Comparison of ENCODE assay signal across 15 cellular contexts in the genomic region with DNA sequence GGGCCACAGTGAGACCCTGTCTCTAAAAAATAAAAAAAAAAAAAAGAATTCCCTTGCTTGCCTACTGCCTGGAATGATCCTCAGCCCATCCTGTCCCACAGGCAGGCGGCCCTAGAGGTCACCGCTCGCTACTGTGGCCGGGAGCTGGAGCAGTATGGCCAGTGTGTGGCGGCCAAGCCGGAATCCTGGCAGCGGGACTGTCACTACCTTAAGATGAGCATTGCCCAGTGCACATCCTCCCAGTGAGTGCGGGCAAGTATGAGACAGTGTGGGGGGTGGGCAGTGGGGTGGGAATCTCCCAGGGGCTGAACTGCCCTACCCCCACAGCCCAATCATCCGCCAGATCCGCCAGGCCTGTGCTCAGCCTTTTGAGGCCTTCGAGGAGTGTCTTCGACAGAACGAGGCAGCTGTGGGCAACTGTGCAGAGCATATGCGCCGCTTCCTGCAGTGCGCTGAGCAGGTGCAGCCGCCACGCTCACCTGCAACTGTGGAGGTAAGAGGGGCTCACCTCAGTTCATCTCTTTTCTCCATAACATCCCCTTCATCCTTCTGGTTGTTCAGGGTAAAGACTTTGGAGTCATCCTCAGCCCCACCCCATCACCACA. TPM values are rescaled to one million over a fixed set of nuclear protein-coding genes. Genes with fewer than 3 reads are reported as not detected.
DNase-seq lines count a peak whose midpoint lies in the region; ATAC-seq and TF ChIP-seq lines count a peak whose summit lies in the region.
"Had no signal": no experiment of that assay in that cellular context is flagged by ENCODE, and none has a peak within 500 bp of the region (broad histone marks: within the 10 kb centered on the region; RNA-seq: fewer than 3 reads in every experiment).

No MANE protein-coding gene starts in this region.

- no peak for ATAC-seq in activated T-cell treated with anti-CD3 and anti-CD28 coated beads, Interleukin-2, amount 50 U/mL, for 72 hours (replicated peaks in 1 of 2)
- no peak for ATAC-seq in effector memory CD8-positive, alpha-beta T cell (replicated peaks)
- ATAC-seq in stimulated activated effector memory CD8-positive, alpha-beta T cell treated with anti-CD3 and anti-CD28 coated beads, Interleukin-12 subunit alpha, Interleukin-12 subunit beta, amount 100 ng/mL, for 72 hours, result no peak
- ATAC-seq in foreskin keratinocyte, result no peak

- POLR2A ChIA-PET in RWPE1 (lab: Yijun Ruan, JAX; ENCODE audit: low non-redundant PET), result interaction anchor here (0.7 kb wide), 1 partner anchor 41 kb away, joined by 3 read pairs; no protein-coding TSS in a partner anchor

- H3K4me1 ChIP-seq in foreskin keratinocyte, result peaks cover 7% of the 10 kb centered on the region

- peak overlapping the region; percentile 95 to 96 for H3K4me3 Mint-ChIP-seq in activated T-cell treated with anti-CD3 and anti-CD28 coated beads, Interleukin-2, amount 50 U/mL, for 72 hours
- peak overlapping the region; percentile 63 to 97 for H3K4me3 Mint-ChIP-seq in effector memory CD8-positive, alpha-beta T cell
- peak overlapping the region; percentile 95 for H3K4me3 Mint-ChIP-seq in stimulated activated effector memory CD8-positive, alpha-beta T cell treated with anti-CD3 and anti-CD28 coated beads, Interleukin-12 subunit alpha, Interleukin-12 subunit beta, amount 100 ng/mL, for 72 hours

- no peaks in the 10 kb centered on the region for H3K27me3 ChIP-seq in foreskin keratinocyte
- H3K27me3 ChIP-seq: sigmoid colon, SJSA1, vagina had no signal

- H3K9me3 Mint-ChIP-seq in activated T-cell treated with anti-CD3 and anti-CD28 coated beads, Interleukin-2, amount 50 U/mL, for 72 hours, result peaks cover 0 to 3% of the 10 kb centered on the region in 2 donors
- no peaks in the 10 kb centered on the region for H3K9me3 Mint-ChIP-seq in effector memory CD8-positive, alpha-beta T cell
- no peaks in the 10 kb centered on the region for H3K9me3 Mint-ChIP-seq in stimulated activated effector memory CD8-positive, alpha-beta T cell treated with anti-CD3 and anti-CD28 coated beads, Interleukin-12 subunit alpha, Interleukin-12 subunit beta, amount 100 ng/mL, for 72 hours

- peaks cover 13 to 18% of the 10 kb centered on the region in 2 donors for H3K36me3 Mint-ChIP-seq in activated T-cell treated with anti-CD3 and anti-CD28 coated beads, Interleukin-2, amount 50 U/mL, for 72 hours (ENCODE audit: insufficient read depth in 2 of 2)
- peaks cover 31% of the 10 kb centered on the region for H3K36me3 Mint-ChIP-seq in effector memory CD8-positive, alpha-beta T cell (ENCODE audit: insufficient read depth)
- H3K36me3 Mint-ChIP-seq in stimulated activated effector memory CD8-positive, alpha-beta T cell treated with anti-CD3 and anti-CD28 coated beads, Interleukin-12 subunit alpha, Interleukin-12 subunit beta, amount 100 ng/mL, for 72 hours, result peaks cover 38% of the 10 kb centered on the region

- no peak for DNase-seq in activated T-cell treated with anti-CD3 and anti-CD28 coated beads, Interleukin-2, amount 50 U/mL, for 72 hours
- DNase-seq in activated T-cell treated with anti-CD3 and anti-CD28 coated beads, Interleukin-2, amount 50 U/mL, for 48 hours, result no peak
- DNase-seq in RWPE1 (ENCODE audit: low spot score) (no peak), foreskin keratinocyte (no peak), HT-29 (ENCODE audit: low spot score) (no peak), erythroblast (lab: John Stamatoyannopoulos, UW) (no peak)
- no peak for DNase-seq in effector memory CD8-positive, alpha-beta T cell
- no peak for DNase-seq in stimulated activated effector memory CD8-positive, alpha-beta T cell treated with anti-CD3 and anti-CD28 coated beads, Interleukin-12 subunit alpha, Interleukin-12 subunit beta, amount 100 ng/mL, for 72 hours (ENCODE audit: low spot score in 2 of 2)
- DNase-seq: activated effector memory CD4-positive, alpha-beta T cell treated with Interleukin-2 at 50 U/mL for 16 hours; NCI-H1105 treated with DMSO at 0.1 percent for 48 hours; sigmoid colon; stimulated activated naive CD4-positive, alpha-beta T cell treated with Interleukin-2 at 50 U/mL for 16 hours; WERI-Rb-1 had no signal

- CTCF ChIA-PET in RWPE1 (lab: Yijun Ruan, JAX), result interaction anchor here (0.6 to 1.0 kb wide), 3 partner anchors 18 to 163 kb away, joined by 4 to 8 read pairs (median 4); no protein-coding TSS in a partner anchor

- no peak for TF ChIP-seq CTCF in RWPE1 (conservative IDR thresholded peaks at IDR 0.05; ENCODE audit: low read depth)
- TF ChIP-seq CTCF in foreskin keratinocyte (conservative IDR thresholded peaks at IDR 0.05), result no peak

- H3K27ac ChIP-seq in RWPE1 (peak overlapping the region; percentile 97), foreskin keratinocyte (no peak overlapping the region)
- H3K27ac ChIP-seq: SJSA1 had no signal

- peaks cover 44% of the 10 kb centered on the region for H3K4me1 Mint-ChIP-seq in activated T-cell treated with anti-CD3 and anti-CD28 coated beads, Interleukin-2, amount 50 U/mL, for 72 hours (ENCODE audit: low read depth)
- H3K4me1 Mint-ChIP-seq in effector memory CD8-positive, alpha-beta T cell (ENCODE audit: low read depth in 2 of 2), result peaks cover 31 to 32% of the 10 kb centered on the region in 2 donors
- peaks cover 47% of the 10 kb centered on the region for H3K4me1 Mint-ChIP-seq in stimulated activated effector memory CD8-positive, alpha-beta T cell treated with anti-CD3 and anti-CD28 coated beads, Interleukin-12 subunit alpha, Interleukin-12 subunit beta, amount 100 ng/mL, for 72 hours

- peak overlapping the region; percentile 98 for H3K27ac Mint-ChIP-seq in activated T-cell treated with anti-CD3 and anti-CD28 coated beads, Interleukin-2, amount 50 U/mL, for 72 hours
- peak overlapping the region in 1 of 2 donors; percentile 64 for H3K27ac Mint-ChIP-seq in effector memory CD8-positive, alpha-beta T cell
- peak overlapping the region; percentile 100 for H3K27ac Mint-ChIP-seq in stimulated activated effector memory CD8-positive, alpha-beta T cell treated with anti-CD3 and anti-CD28 coated beads, Interleukin-12 subunit alpha, Interleukin-12 subunit beta, amount 100 ng/mL, for 72 hours

- no peak for TF ChIP-seq POLR2A in erythroblast (IDR thresholded peaks at IDR 0.05; ENCODE audit: low read length)

- H3K27me3 Mint-ChIP-seq in activated T-cell treated with anti-CD3 and anti-CD28 coated beads, Interleukin-2, amount 50 U/mL, for 72 hours (ENCODE audit: low read depth), result no peaks in the 10 kb centered on the region
- no peaks in the 10 kb centered on the region for H3K27me3 Mint-ChIP-seq in effector memory CD8-positive, alpha-beta T cell

RNA-seq across cellular contexts. Expression of a gene that starts 1.6 kb away (rescaled TPM):
- 10 to 100 TPM; 30.4 to 41.8 TPM for total RNA-seq in activated T-cell treated with anti-CD3 and anti-CD28 coated beads, Interleukin-2, amount 50 U/mL, for 72 hours
- 26.9 and 30.4 TPM in 2 replicates for total RNA-seq in foreskin keratinocyte
- polyA plus RNA-seq in foreskin keratinocyte, result 47.5 and 49.9 TPM in 2 replicates
- 24.7 and 36.1 TPM in 2 replicates for total RNA-seq in HT-29 (2014; rRNA removed; shearing (Covaris generic))

RNA-seq across cellular contexts. Expression of a gene that starts 43.7 kb away (rescaled TPM):
- total RNA-seq in activated T-cell treated with anti-CD3 and anti-CD28 coated beads, Interleukin-2, amount 50 U/mL, for 72 hours, result 10 to 100 TPM; 39.3 to 45.3 TPM
- total RNA-seq in foreskin keratinocyte, result 26.1 and 32.4 TPM in 2 replicates
- polyA plus RNA-seq in foreskin keratinocyte, result 8.0 and 12.0 TPM in 2 replicates
- total RNA-seq in HT-29 (2014; rRNA removed; shearing (Covaris generic)), result 33.0 and 33.5 TPM in 2 replicates

RNA-seq across cellular contexts. Expression of a gene that starts 59.8 kb away (rescaled TPM):
- total RNA-seq in activated T-cell treated with anti-CD3 and anti-CD28 coated beads, Interleukin-2, amount 50 U/mL, for 72 hours, result 10 to 100 TPM; 54.3 to 66.1 TPM
- 177 and 209 TPM in 2 replicates for total RNA-seq in foreskin keratinocyte
- polyA plus RNA-seq in foreskin keratinocyte, result 72.0 and 101 TPM in 2 replicates
- 30.3 and 32.7 TPM in 2 replicates for total RNA-seq in HT-29 (2014; rRNA removed; shearing (Covaris generic))
